In genomic region chr14:50897005-50897404, GRCh38 we compare ENCODE assay signal across 13 cellular contexts. TPM values are rescaled to one million over a fixed set of nuclear protein-coding genes. Genes with fewer than 3 reads are reported as not detected.
"Had no signal": no experiment of that assay in that cellular context is flagged by ENCODE, and none has a peak within 500 bp of the region (broad histone marks: within the 10 kb centered on the region; RNA-seq: fewer than 3 reads in every experiment).

No MANE protein-coding gene starts in this region.

RNA-seq across cellular contexts. Expression of gene ABHD12B, which starts 25.2 kb away (rescaled TPM):
- total RNA-seq: chondrocyte, dermis blood vessel endothelial cell, heart right ventricle, kidney epithelial cell, left ventricle myocardium inferior, mammary epithelial cell, mesenteric fat pad, posterior vena cava, pulmonary artery endothelial cell, spleen, uterus had no signal
- polyA plus RNA-seq: fibroblast of lung, heart right ventricle, mammary epithelial cell, pancreas, spleen had no signal
